ENCODE assay signal across 16 cellular contexts in genomic region chr6:32252326-32253009, GRCh38. TPM values are rescaled to one million over a fixed set of nuclear protein-coding genes. Genes with fewer than 3 reads are reported as not detected.
DNase-seq lines count a peak whose midpoint lies in the region; FAIRE-seq lines count a peak whose summit lies in the region.
"Had no signal": no experiment of that assay in that cellular context is flagged by ENCODE, and none has a peak within 500 bp of the region (broad histone marks: within the 10 kb centered on the region; RNA-seq: fewer than 3 reads in every experiment).

No MANE protein-coding gene starts in this region.

- H3K4me1 ChIP-seq in CD8-positive, alpha-beta memory T cell (ENCODE audit: insufficient read depth, low read length): peaks cover 9% of the 10 kb centered on the region

- H3K27me3 ChIP-seq in CD8-positive, alpha-beta memory T cell (ENCODE audit: insufficient read depth, low read length, poor library complexity, severe bottlenecking): no peaks in the 10 kb centered on the region
- H3K27me3 ChIP-seq: hepatocyte had no signal

- H3K27ac ChIP-seq in CD8-positive, alpha-beta memory T cell (ENCODE audit: low read depth, low read length): no peak overlapping the region
- H3K27ac ChIP-seq: C4-2B, hepatocyte, HL-60 had no signal

- H3K36me3 ChIP-seq in CD8-positive, alpha-beta memory T cell (ENCODE audit: insufficient read depth, low read length): no peaks in the 10 kb centered on the region

- no peaks in the 10 kb centered on the region for H3K9me3 ChIP-seq in CD8-positive, alpha-beta memory T cell (ENCODE audit: low read length)

- H3K4me1 Mint-ChIP-seq in CD8-positive, alpha-beta memory T cell: peaks cover 9 to 24% (median 17%) of the 10 kb centered on the region in 3 donors

- DNase-seq in CD8-positive, alpha-beta memory T cell: no peak
- DNase-seq in GM19239 (ENCODE audit: insufficient read length, low spot score) (no peak), SKM-1 treated with dmso at 0.1 percent for 144 hours (lab: John Stamatoyannopoulos, UW; ENCODE audit: unreplicated experiment) (peak; percentile 41), kidney glomerular epithelial cell (lab: John Stamatoyannopoulos, UW) (peak; percentile 19), RKO (ENCODE audit: low spot score) (no peak), T-helper 9 cell (no peak), NCI-H69 (lab: John Stamatoyannopoulos, UW) (no peak), mesenteric fat pad (ENCODE audit: low spot score) (no peak)
- DNase-seq: activated CD4-positive, alpha-beta T cell treated with anti-CD3 and anti-CD28 coated beads for 4 hours; left cardiac atrium; NCI-H2029 treated with DMSO at 0.1 percent for 48 hours; NCI-H526; T-helper 2 cell had no signal

- H3K4me3 Mint-ChIP-seq in CD8-positive, alpha-beta memory T cell: no peak overlapping the region

- H3K27ac Mint-ChIP-seq in CD8-positive, alpha-beta memory T cell: peak overlapping the region in 5 of 8 donors; percentile 4 to 77 (median 40)

- no peak overlapping the region for H3K4me3 ChIP-seq in CD8-positive, alpha-beta memory T cell (ENCODE audit: low read length)
- H3K4me3 ChIP-seq: hepatocyte had no signal

- CTCF ChIA-PET in CD8-positive, alpha-beta memory T cell (lab: Charles Lee): interaction anchor here (2.0 kb wide), 1 partner anchor 57 kb away, joined by 6 read pairs; no protein-coding TSS in a partner anchor

- peaks cover 1 to 4% of the 10 kb centered on the region in 2 donors for H3K27me3 Mint-ChIP-seq in CD8-positive, alpha-beta memory T cell

- peak; percentile 93 for FAIRE-seq in GM19239 (lab: Jason Lieb, UNC)

- no peaks in the 10 kb centered on the region for H3K9me3 Mint-ChIP-seq in CD8-positive, alpha-beta memory T cell

- H3K36me3 Mint-ChIP-seq in CD8-positive, alpha-beta memory T cell: no peaks in the 10 kb centered on the region

- POLR2A ChIA-PET in CD8-positive, alpha-beta memory T cell (lab: Charles Lee): no interaction called here

RNA-seq across cellular contexts. Expression of gene NOTCH4, which starts 28.6 kb away (rescaled TPM):
- 1 to 10 TPM; 1.3 to 1.4 TPM for total RNA-seq in CD8-positive, alpha-beta memory T cell
- 0.71 TPM for polyA plus RNA-seq in CD8-positive, alpha-beta memory T cell
- 113 TPM for total RNA-seq in mesenteric fat pad

Comparison
In these comparisons a context has a peak if more than half of its experiments do, and no peak if none do; other contexts are left out.
1. DNase-seq: peak in SKM-1 treated with dmso at 0.1 percent for 144 hours (single experiment) and kidney glomerular epithelial cell (single experiment); none in CD8-positive, alpha-beta memory T cell (0 of 5), GM19239 (single experiment), RKO (single experiment), T-helper 9 cell (single experiment), NCI-H69 (single experiment) and mesenteric fat pad (single experiment).
2. RNA of gene NOTCH4, which starts 28.6 kb away (total RNA-seq): 113 TPM in mesenteric fat pad (single experiment); 1.3 to 1.4 TPM in CD8-positive, alpha-beta memory T cell; every median in the first group is over 10 times any median in the second.